Comparison of ENCODE assay signal across 8 cellular contexts in genomic region chr12:71755146-71755892, GRCh38. TPM values are rescaled to one million over a fixed set of nuclear protein-coding genes. Genes with fewer than 3 reads are reported as not detected.
DNase-seq lines count a peak whose midpoint lies in the region; ATAC-seq and TF ChIP-seq lines count a peak whose summit lies in the region.

No MANE protein-coding gene starts in this region.

- H3K4me1 Mint-ChIP-seq in HFFc6 (ENCODE audit: low read depth) (peaks cover 18% of the 10 kb centered on the region), naive B cell (peaks cover 22 to 50% (median 38%) of the 10 kb centered on the region in 3 donors)
- peaks cover 29% of the 10 kb centered on the region for H3K4me1 Mint-ChIP-seq in stimulated activated effector memory CD8-positive, alpha-beta T cell treated with anti-CD3 and anti-CD28 coated beads, Interleukin-12 subunit alpha, Interleukin-12 subunit beta, amount 100 ng/mL, for 72 hours

- TF ChIP-seq POLR2A in erythroblast (IDR thresholded peaks at IDR 0.05; ENCODE audit: low read length), result no peak

- peak; percentile 50 for ATAC-seq in GM18498 (IDR thresholded peaks at IDR 0.05; ENCODE audit: unreplicated experiment)
- peak; percentile 71 to 72 for ATAC-seq in naive B cell (ENCODE audit: low read depth in 2 of 2)
- ATAC-seq in stimulated activated effector memory CD8-positive, alpha-beta T cell treated with anti-CD3 and anti-CD28 coated beads, Interleukin-12 subunit alpha, Interleukin-12 subunit beta, amount 100 ng/mL, for 72 hours, result peak; percentile 71

- H3K9me3 Mint-ChIP-seq in HFFc6 (peaks cover 32% of the 10 kb centered on the region), naive B cell (peaks cover 0 to 17% (median 14%) of the 10 kb centered on the region in 7 donors)
- H3K9me3 Mint-ChIP-seq in stimulated activated effector memory CD8-positive, alpha-beta T cell treated with anti-CD3 and anti-CD28 coated beads, Interleukin-12 subunit alpha, Interleukin-12 subunit beta, amount 100 ng/mL, for 72 hours, result peaks cover 3% of the 10 kb centered on the region

- peaks cover 3% of the 10 kb centered on the region for H3K27me3 Mint-ChIP-seq in HFFc6 (ENCODE audit: insufficient read depth)
- peaks cover 7 to 21% (median 15%) of the 10 kb centered on the region in 3 donors for H3K27me3 Mint-ChIP-seq in naive B cell

- TF ChIP-seq CTCF in HFFc6 (IDR thresholded peaks at IDR 0.05), result no peak

- peak overlapping the region; percentile 97 for H3K27ac Mint-ChIP-seq in HFFc6
- peak overlapping the region; percentile 98 to 99 (median 98) for H3K27ac Mint-ChIP-seq in naive B cell
- H3K27ac Mint-ChIP-seq in stimulated activated effector memory CD8-positive, alpha-beta T cell treated with anti-CD3 and anti-CD28 coated beads, Interleukin-12 subunit alpha, Interleukin-12 subunit beta, amount 100 ng/mL, for 72 hours, result peak overlapping the region; percentile 95

- H3K4me3 Mint-ChIP-seq in HFFc6 (peak overlapping the region; percentile 97), naive B cell (peak overlapping the region; percentile 82 to 98 (median 92))
- H3K4me3 Mint-ChIP-seq in stimulated activated effector memory CD8-positive, alpha-beta T cell treated with anti-CD3 and anti-CD28 coated beads, Interleukin-12 subunit alpha, Interleukin-12 subunit beta, amount 100 ng/mL, for 72 hours, result peak overlapping the region; percentile 81

- DNase-seq in HFFc6, result peak; percentile 56
- DNase-seq in MV-4-11 (lab: John Stamatoyannopoulos, UW), result peak; percentile 47
- DNase-seq in activated CD8-positive, alpha-beta memory T cell treated with anti-CD3 and anti-CD28 coated beads, Interleukin-2, amount 50 U/mL, for 4 hours, result peak; percentile 57
- DNase-seq in erythroblast (lab: John Stamatoyannopoulos, UW), result peak; percentile 69 to 83
- peak; percentile 74 for DNase-seq in naive B cell
- DNase-seq in stimulated activated effector memory CD8-positive, alpha-beta T cell treated with anti-CD3 and anti-CD28 coated beads, Interleukin-12 subunit alpha, Interleukin-12 subunit beta, amount 100 ng/mL, for 72 hours (ENCODE audit: low spot score in 2 of 2), result peak; percentile 47 to 82
- DNase-seq in NCI-H146 (lab: John Stamatoyannopoulos, UW), result no peak

- peaks cover 48% of the 10 kb centered on the region for H3K36me3 Mint-ChIP-seq in HFFc6 (ENCODE audit: low read depth)
- H3K36me3 Mint-ChIP-seq in naive B cell, result peaks cover 16 to 19% of the 10 kb centered on the region in 2 donors
- H3K36me3 Mint-ChIP-seq in stimulated activated effector memory CD8-positive, alpha-beta T cell treated with anti-CD3 and anti-CD28 coated beads, Interleukin-12 subunit alpha, Interleukin-12 subunit beta, amount 100 ng/mL, for 72 hours, result peaks cover 58% of the 10 kb centered on the region

RNA-seq across cellular contexts. Expression of gene RAB21, which starts 0.7 kb away (rescaled TPM):
- total RNA-seq in HFFc6 (2021; fragmentation: NEBNext Ultra II Directional; extraction: Animal tissue kit (Norgen Biotek cat#: 25700)), result 10 to 100 TPM; 79.3 to 93.5 (median 86.6) TPM
- polyA plus RNA-seq in naive B cell (ENCODE audit: low read depth in 6 of 6), result 10 to 100 TPM; 33.1 to 61.4 (median 37.1) TPM
